ENCODE assay signal across 2 cellular contexts in genomic region chr15:23855947-23856346, GRCh38.
TF ChIP-seq lines count a peak whose summit lies in the region.

No MANE protein-coding gene starts in this region.

TF ChIP-seq in HepG2, 621 proteins besides CTCF, POLR2A, EP300 and RAD21:
- peak; percentile 47; the same call in 1 of the 2 replicates for TF ChIP-seq NR2F6 (IDR thresholded peaks at IDR 0.05)
- 0 out of 2 replicates have a peak, but pooled peaks have one; percentile 44 for TF ChIP-seq NR2F6 (CRISPR knock-in tag; IDR thresholded peaks at IDR 0.05)
- no peak for TF ChIP-seq YEATS2 (CRISPR knock-in tag; IDR thresholded peaks at IDR 0.05; ENCODE audit: borderline replicate concordance)
- TF ChIP-seq MIXL1 (CRISPR knock-in tag; IDR thresholded peaks at IDR 0.05), result 0 out of 2 replicates have a peak, but pooled peaks have one; percentile 33
- 0 out of 2 replicates have a peak, but pooled peaks have one; percentile 18 for TF ChIP-seq FOXP4 (CRISPR knock-in tag; IDR thresholded peaks at IDR 0.05)
- TF ChIP-seq ARHGAP35 (CRISPR knock-in tag; IDR thresholded peaks at IDR 0.05; ENCODE audit: borderline replicate concordance), result no peak
- TF ChIP-seq ARID5B (CRISPR knock-in tag; IDR thresholded peaks at IDR 0.05), result peak; percentile 25; the same call in 1 of the 2 replicates
- TF ChIP-seq XBP1 (CRISPR knock-in tag; IDR thresholded peaks at IDR 0.05), result no peak
- no peak for TF ChIP-seq ZSCAN29 (CRISPR knock-in tag; conservative IDR thresholded peaks at IDR 0.05)
- TF ChIP-seq ZNF337 (CRISPR knock-in tag; IDR thresholded peaks at IDR 0.05; ENCODE audit: borderline replicate concordance, low read depth), result no peak
- TF ChIP-seq SMC3 (IDR thresholded peaks at IDR 0.05; ENCODE audit: low read length), result peak; percentile 56; the same call in 1 of the 2 replicates
- TF ChIP-seq FOXA1 (IDR thresholded peaks at IDR 0.05), result no peak
- 0 out of 2 replicates have a peak, but pooled peaks have one; percentile 44 for TF ChIP-seq FOXA1 (CRISPR knock-in tag; IDR thresholded peaks at IDR 0.05)
- no peak for TF ChIP-seq PCBP2 (optimal IDR thresholded peaks at IDR 0.05; ENCODE audit: low read depth, low read length, poor library complexity, severe bottlenecking)
- no peak for TF ChIP-seq FOXP1 (IDR thresholded peaks at IDR 0.05)
- TF ChIP-seq FOXP1 (CRISPR knock-in tag; IDR thresholded peaks at IDR 0.05), result peak; percentile 76
- TF ChIP-seq THAP7 (CRISPR knock-in tag; IDR thresholded peaks at IDR 0.05), result no peak
- peak; percentile 59; the same call in 1 of the 2 replicates for TF ChIP-seq FOXK1 (CRISPR knock-in tag; IDR thresholded peaks at IDR 0.05; ENCODE audit: borderline replicate concordance, low read depth)
- TF ChIP-seq U2AF2 (IDR thresholded peaks at IDR 0.05; ENCODE audit: low read depth, low read length), result no peak
- no peak for TF ChIP-seq PHF21A (CRISPR knock-in tag; IDR thresholded peaks at IDR 0.05)
- TF ChIP-seq STAG1 (CRISPR knock-in tag; IDR thresholded peaks at IDR 0.05), result peak; percentile 48
- TF ChIP-seq GATAD2A (CRISPR knock-in tag; IDR thresholded peaks at IDR 0.05), result 0 out of 2 replicates have a peak, but pooled peaks have one; percentile 17
- peak; percentile 66; the same call in 1 of the 2 replicates for TF ChIP-seq FOXA3 (CRISPR knock-in tag; IDR thresholded peaks at IDR 0.05)
- peak; percentile 80 for TF ChIP-seq FOXO1 (CRISPR knock-in tag; IDR thresholded peaks at IDR 0.05)
- TF ChIP-seq ZBTB2 (CRISPR knock-in tag; IDR thresholded peaks at IDR 0.05; ENCODE audit: low read depth), result no peak
- no peak for TF ChIP-seq ZNF652 (CRISPR knock-in tag; IDR thresholded peaks at IDR 0.05; ENCODE audit: borderline replicate concordance, low read depth)

TF ChIP-seq in H1, 55 proteins besides CTCF, POLR2A, EP300 and RAD21:
- no peak for TF ChIP-seq KDM5A (IDR thresholded peaks at IDR 0.05; ENCODE audit: low read length)
- no peak for TF ChIP-seq EGR1 (IDR thresholded peaks at IDR 0.05; ENCODE audit: borderline replicate concordance, low read depth, low read length)
- TF ChIP-seq SRF (IDR thresholded peaks at IDR 0.05; ENCODE audit: low read depth, low read length), result no peak
- no peak for TF ChIP-seq FOSL1 (IDR thresholded peaks at IDR 0.05; ENCODE audit: insufficient read depth, low read depth, low read length)
- no peak for TF ChIP-seq ZNF274 (IDR thresholded peaks at IDR 0.05; ENCODE audit: borderline replicate concordance, extremely low read depth, low read length)
- no peak for TF ChIP-seq BCL11A (IDR thresholded peaks at IDR 0.05; ENCODE audit: low read depth in 2 of 2, low read length in 2 of 2)
- no peak for TF ChIP-seq POU5F1 (IDR thresholded peaks at IDR 0.05; ENCODE audit: low read depth, low read length)
- no peak for TF ChIP-seq SIX5 (IDR thresholded peaks at IDR 0.05; ENCODE audit: low read depth, low read length)
- no peak for TF ChIP-seq TAF7 (optimal IDR thresholded peaks at IDR 0.05; ENCODE audit: borderline replicate concordance, low read depth, low read length)
- no peak for TF ChIP-seq TAF1 (IDR thresholded peaks at IDR 0.05; ENCODE audit: low read depth, low read length)
- no peak for TF ChIP-seq HDAC2 (IDR thresholded peaks at IDR 0.05; ENCODE audit: borderline replicate concordance in 1 of 2, low read depth in 2 of 2, low read length in 2 of 2)
- TF ChIP-seq ATF2 (IDR thresholded peaks at IDR 0.05; ENCODE audit: low read length), result no peak
